16 cellular contexts compared by ENCODE assay signal in genomic region chr2:129908721-129909373, GRCh38.
"Had no signal": no experiment of that assay in that cellular context is flagged by ENCODE, and none has a peak within 500 bp of the region (broad histone marks: within the 10 kb centered on the region; RNA-seq: fewer than 3 reads in every experiment).

No MANE protein-coding gene starts in this region.

- H3K4me1 Mint-ChIP-seq: T-cell had no signal

- ATAC-seq: activated T-cell treated with anti-CD3 and anti-CD28 coated beads, Interleukin-2, amount 50 U/mL, for 72 hours; lower lobe of right lung; stimulated activated naive B cell treated with anti-CD40 and anti-IgM and Interleukin-4, amounts not matched to agents 10 μg/mL and 1 μg/mL and 100 μg/mL, for 72 hours; T-cell had no signal

- H3K36me3 Mint-ChIP-seq: activated naive CD8-positive, alpha-beta T cell treated with anti-CD3 and anti-CD28 coated beads, Interleukin-2, amount 10 ng/mL, durations not matched to agents 7 days and 5 days; mesothelial cell of epicardium; stimulated activated naive B cell treated with anti-CD40 and anti-IgM and Interleukin-4, amounts not matched to agents 10 μg/mL and 1 μg/mL and 100 μg/mL, for 72 hours; T-cell had no signal

- H3K4me3 ChIP-seq: lower lobe of right lung, ovary, tibial nerve had no signal

- H3K9me3 Mint-ChIP-seq: activated naive CD8-positive, alpha-beta T cell treated with anti-CD3 and anti-CD28 coated beads, Interleukin-2, amount 10 ng/mL, durations not matched to agents 7 days and 5 days; activated T-cell treated with anti-CD3 and anti-CD28 coated beads, Interleukin-2, amount 50 U/mL, for 72 hours; mesothelial cell of epicardium; stimulated activated naive B cell treated with anti-CD40 and anti-IgM and Interleukin-4, amounts not matched to agents 10 μg/mL and 1 μg/mL and 100 μg/mL, for 72 hours; T-cell had no signal

- H3K27ac Mint-ChIP-seq: activated naive CD8-positive, alpha-beta T cell treated with anti-CD3 and anti-CD28 coated beads, Interleukin-2, amount 10 ng/mL, durations not matched to agents 7 days and 5 days; activated T-cell treated with anti-CD3 and anti-CD28 coated beads, Interleukin-2, amount 50 U/mL, for 72 hours; mesothelial cell of epicardium; stimulated activated naive B cell treated with anti-CD40 and anti-IgM and Interleukin-4, amounts not matched to agents 10 μg/mL and 1 μg/mL and 100 μg/mL, for 72 hours; T-cell had no signal

- H3K9me3 ChIP-seq: lower lobe of right lung, ovary, SK-N-SH, tibial nerve had no signal

- H3K4me1 ChIP-seq: lower lobe of right lung, tibial nerve had no signal

- H3K36me3 ChIP-seq: lower lobe of right lung, ovary, tibial nerve had no signal

- H3K4me3 Mint-ChIP-seq: activated naive CD8-positive, alpha-beta T cell treated with anti-CD3 and anti-CD28 coated beads, Interleukin-2, amount 10 ng/mL, durations not matched to agents 7 days and 5 days; activated T-cell treated with anti-CD3 and anti-CD28 coated beads, Interleukin-2, amount 50 U/mL, for 72 hours; mesothelial cell of epicardium; stimulated activated naive B cell treated with anti-CD40 and anti-IgM and Interleukin-4, amounts not matched to agents 10 μg/mL and 1 μg/mL and 100 μg/mL, for 72 hours; T-cell had no signal

- DNase-seq: activated CD4-positive, CD25-positive, alpha-beta regulatory T cell treated with anti-CD3 and anti-CD28 coated beads, Interleukin-2, amount 50 U/mL, for 72 hours; activated naive CD4-positive, alpha-beta T cell; activated naive CD8-positive, alpha-beta T cell treated with anti-CD3 and anti-CD28 coated beads, Interleukin-2, amount 10 ng/mL, durations not matched to agents 7 days and 5 days; activated T-cell treated with anti-CD3 and anti-CD28 coated beads, Interleukin-2, amount 50 U/mL, for 72 hours; anterior cingulate cortex; foreskin fibroblast; glutamatergic neuron; hypothalamus; lower lobe of right lung; ovary; SK-N-SH; stimulated activated naive B cell treated with anti-CD40 and anti-IgM and Interleukin-4, amounts not matched to agents 10 μg/mL and 1 μg/mL and 100 μg/mL, for 72 hours; T-cell; T1000 had no signal

- H3K27me3 ChIP-seq: ovary, tibial nerve had no signal

- H3K27ac ChIP-seq: lower lobe of right lung, ovary, tibial nerve had no signal
